27 cellular contexts compared by ENCODE assay signal in the genomic region with DNA sequence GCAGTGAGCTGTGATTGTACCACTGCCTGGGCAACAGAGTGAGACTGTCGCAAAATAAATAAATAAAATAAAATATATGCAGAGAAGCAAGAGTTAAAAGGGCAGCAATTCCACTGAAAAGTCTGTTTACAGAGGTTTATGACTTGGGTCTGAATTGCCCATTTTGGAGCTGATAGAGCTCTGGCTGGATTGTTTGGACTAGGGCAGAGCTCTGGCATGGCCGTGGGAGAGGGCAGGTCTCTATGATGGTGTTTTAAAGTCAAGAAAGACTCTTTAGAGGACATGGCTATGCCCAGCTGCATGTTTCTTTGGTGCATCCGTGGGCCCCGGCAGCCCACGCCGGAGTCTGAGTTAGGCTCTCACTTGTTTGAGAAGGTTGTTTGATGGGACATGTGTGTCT.
"Had no signal": no experiment of that assay in that cellular context is flagged by ENCODE, and none has a peak within 500 bp of the region (broad histone marks: within the 10 kb centered on the region; RNA-seq: fewer than 3 reads in every experiment).

No MANE protein-coding gene starts in this region.

- H3K27ac ChIP-seq: adrenal gland, body of pancreas, coronary artery had no signal

- H3K9me3 ChIP-seq: adrenal gland, body of pancreas had no signal

- DNase-seq: activated CD4-positive, alpha-beta memory T cell treated with anti-CD3 and anti-CD28 coated beads for 36 hours; activated CD4-positive, alpha-beta T cell treated with anti-CD3 and anti-CD28 coated beads for 36 hours; activated CD4-positive, alpha-beta T cell treated with anti-CD3 and anti-CD28 coated beads, Interleukin-2, amount 10 ng/mL, durations not matched to agents 24 days and 14 days; activated CD4-positive, CD25-positive, alpha-beta regulatory T cell; activated CD4-positive, CD25-positive, alpha-beta regulatory T cell treated with anti-CD3 and anti-CD28 coated beads, Interleukin-2, amount 50 U/mL, for 72 hours; activated CD8-positive, alpha-beta memory T cell treated with anti-CD3 and anti-CD28 coated beads, Interleukin-2, amount 10 ng/mL, durations not matched to agents 7 days and 5 days; activated CD8-positive, alpha-beta memory T cell treated with anti-CD3 and anti-CD28 coated beads, Interleukin-2, amount 50 U/mL, for 4 hours; activated CD8-positive, alpha-beta T cell treated with anti-CD3 and anti-CD28 coated beads, Interleukin-2, amount 10 ng/mL, durations not matched to agents 7 days and 5 days; activated effector memory CD4-positive, alpha-beta T cell treated with anti-CD3 and anti-CD28 coated beads, Interleukin-2, amount 50 U/mL, for 16 hours; activated naive CD4-positive, alpha-beta T cell treated with anti-CD3 and anti-CD28 coated beads for 36 hours; activated naive CD8-positive, alpha-beta T cell treated with anti-CD3 and anti-CD28 coated beads for 36 hours; activated naive CD8-positive, alpha-beta T cell treated with anti-CD3 and anti-CD28 coated beads, Interleukin-2, amount 50 U/mL, for 24 hours; activated T-cell treated with anti-CD3 and anti-CD28 coated beads, Interleukin-2, amount 50 U/mL, for 1 hour; activated T-cell treated with anti-CD3 and anti-CD28 coated beads, Interleukin-2, amount 50 U/mL, for 48 hours; adrenal gland; amygdala; aorta; body of pancreas; central memory CD4-positive, alpha-beta T cell; cerebellar nuclear complex; dorsolateral prefrontal cortex; effector memory CD4-positive, alpha-beta T cell; endodermal cell; foreskin fibroblast; T-helper 2 cell had no signal

- H3K36me3 ChIP-seq: adrenal gland had no signal

- H3K4me3 ChIP-seq: adrenal gland, body of pancreas, coronary artery, dorsolateral prefrontal cortex had no signal

- H3K27me3 ChIP-seq: adrenal gland, body of pancreas, dorsolateral prefrontal cortex had no signal

- ATAC-seq: activated CD4-positive, alpha-beta T cell treated with anti-CD3 and anti-CD28 coated beads for 36 hours; activated CD8-positive, alpha-beta memory T cell treated with anti-CD3 and anti-CD28 coated beads, Interleukin-2, amount 10 ng/mL, durations not matched to agents 7 days and 5 days; activated CD8-positive, alpha-beta T cell treated with anti-CD3 and anti-CD28 coated beads, Interleukin-2, amount 10 ng/mL, durations not matched to agents 7 days and 5 days; activated naive CD8-positive, alpha-beta T cell treated with anti-CD3 and anti-CD28 coated beads, Interleukin-2, amount 50 U/mL, for 24 hours; body of pancreas; esophagus mucosa had no signal
